1 cellular context compared by ENCODE assay signal in genomic region chr10:102072867-102073527, GRCh38.
TF ChIP-seq lines count a peak whose summit lies in the region.

No MANE protein-coding gene starts in this region.

TF ChIP-seq in H1, 55 proteins besides CTCF, POLR2A, EP300 and RAD21 (continued from another document):
- TF ChIP-seq CHD7 (IDR thresholded peaks at IDR 0.05; ENCODE audit: insufficient replicate concordance, low read length) (no peak), HDAC2 (IDR thresholded peaks at IDR 0.05; ENCODE audit: borderline replicate concordance in 1 of 2, low read depth in 2 of 2, low read length in 2 of 2) (0 out of 4 replicates have a peak, but pooled peaks of 1 of the 2 experiments have one; percentile 33), NANOG (IDR thresholded peaks at IDR 0.05; ENCODE audit: insufficient read depth, low read depth, low read length, poor library complexity, severe bottlenecking) (no peak), SP2 (IDR thresholded peaks at IDR 0.05; ENCODE audit: low read length) (no peak), BACH1 (IDR thresholded peaks at IDR 0.05; ENCODE audit: low read length) (peak; percentile 77), ATF3 (IDR thresholded peaks at IDR 0.05; ENCODE audit: insufficient read depth, low read depth, low read length) (no peak), SIRT6 (IDR thresholded peaks at IDR 0.05; ENCODE audit: low read length) (no peak), YY1 (IDR thresholded peaks at IDR 0.05; ENCODE audit: low read depth, low read length) (0 out of 2 replicates have a peak, but pooled peaks have one; percentile 22), GTF2F1 (IDR thresholded peaks at IDR 0.05; ENCODE audit: borderline replicate concordance, low read depth, low read length) (no peak), RXRA (IDR thresholded peaks at IDR 0.05; ENCODE audit: insufficient read depth, low read depth, low read length) (no peak), GABPA (IDR thresholded peaks at IDR 0.05; ENCODE audit: borderline replicate concordance, insufficient read depth, low read length) (no peak), CHD2 (IDR thresholded peaks at IDR 0.05; ENCODE audit: low read length) (no peak), ZNF274 (IDR thresholded peaks at IDR 0.05; ENCODE audit: borderline replicate concordance, extremely low read depth, low read length) (no peak), ASH2L (IDR thresholded peaks at IDR 0.05; ENCODE audit: low read length) (no peak), E2F6 (IDR thresholded peaks at IDR 0.05) (no peak), SIN3A (conservative IDR thresholded peaks at IDR 0.05 in 1 of 2, IDR thresholded peaks at IDR 0.05 in 1 of 2; ENCODE audit: low read depth in 1 of 2, low read length in 2 of 2) (no peak), TAF7 (optimal IDR thresholded peaks at IDR 0.05; ENCODE audit: borderline replicate concordance, low read depth, low read length) (no peak)
